ENCODE assay signal across 9 cellular contexts in genomic region chr4:20251796-20252655, GRCh38. TPM values are rescaled to one million over a fixed set of nuclear protein-coding genes. Genes with fewer than 3 reads are reported as not detected.
DNase-seq lines count a peak whose midpoint lies in the region; ATAC-seq and TF ChIP-seq lines count a peak whose summit lies in the region.
"Had no signal": no experiment of that assay in that cellular context is flagged by ENCODE, and none has a peak within 500 bp of the region (broad histone marks: within the 10 kb centered on the region; RNA-seq: fewer than 3 reads in every experiment).

A gene with protein sequence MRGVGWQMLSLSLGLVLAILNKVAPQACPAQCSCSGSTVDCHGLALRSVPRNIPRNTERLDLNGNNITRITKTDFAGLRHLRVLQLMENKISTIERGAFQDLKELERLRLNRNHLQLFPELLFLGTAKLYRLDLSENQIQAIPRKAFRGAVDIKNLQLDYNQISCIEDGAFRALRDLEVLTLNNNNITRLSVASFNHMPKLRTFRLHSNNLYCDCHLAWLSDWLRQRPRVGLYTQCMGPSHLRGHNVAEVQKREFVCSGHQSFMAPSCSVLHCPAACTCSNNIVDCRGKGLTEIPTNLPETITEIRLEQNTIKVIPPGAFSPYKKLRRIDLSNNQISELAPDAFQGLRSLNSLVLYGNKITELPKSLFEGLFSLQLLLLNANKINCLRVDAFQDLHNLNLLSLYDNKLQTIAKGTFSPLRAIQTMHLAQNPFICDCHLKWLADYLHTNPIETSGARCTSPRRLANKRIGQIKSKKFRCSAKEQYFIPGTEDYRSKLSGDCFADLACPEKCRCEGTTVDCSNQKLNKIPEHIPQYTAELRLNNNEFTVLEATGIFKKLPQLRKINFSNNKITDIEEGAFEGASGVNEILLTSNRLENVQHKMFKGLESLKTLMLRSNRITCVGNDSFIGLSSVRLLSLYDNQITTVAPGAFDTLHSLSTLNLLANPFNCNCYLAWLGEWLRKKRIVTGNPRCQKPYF (N-terminal part only) (plus strand): TSS chr4:20251905. CDS start chr4:20253816, 1,911 bp downstream.

- no peaks in the 10 kb centered on the region for H3K79me2 ChIP-seq in SU-DHL-6 (ENCODE audit: insufficient read depth, low read length)

- no peaks in the 10 kb centered on the region for H3F3A ChIP-seq in SU-DHL-6 (ENCODE audit: insufficient read depth)

- H2AFZ ChIP-seq in SU-DHL-6 (ENCODE audit: low read depth, low read length, severe bottlenecking), result peak within 1 kb of the TSS; percentile 48

- H3K9me2 ChIP-seq in SU-DHL-6 (replicated peaks; ENCODE audit: insufficient read depth, low read length), result no peaks in the 10 kb centered on the region

- H3K4me2 ChIP-seq in SU-DHL-6 (ENCODE audit: low read depth, low read length, poor library complexity, severe bottlenecking), result peak within 1 kb of the TSS; percentile 45

- no peaks in the 10 kb centered on the region for H3K36me3 ChIP-seq in HAP-1 (replicated peaks)
- no peaks in the 10 kb centered on the region for H3K36me3 ChIP-seq in SU-DHL-6 (ENCODE audit: low read length)
- no peaks in the 10 kb centered on the region for H3K36me3 ChIP-seq in lower lobe of right lung
- H3K36me3 ChIP-seq in subcutaneous abdominal adipose tissue (ENCODE audit: control insufficient read depth in 5 of 5, insufficient read depth in 5 of 5, low read length in 5 of 5), result no peaks in the 10 kb centered on the region

- H3K9ac ChIP-seq in SU-DHL-6 (ENCODE audit: low read length), result peak within 1 kb of the TSS; percentile 20; the same call in 1 of the 2 replicates
- peak within 1 kb of the TSS in 4 of 5 donors; percentile 39 to 72 (median 56) for H3K9ac ChIP-seq in subcutaneous abdominal adipose tissue (ENCODE audit: low read length in 5 of 5)

- DNase-seq in DMS79 treated with DMSO at 0.1 percent for 48 hours (lab: John Stamatoyannopoulos, UW) (peak; percentile 53), DMS79 (lab: John Stamatoyannopoulos, UW) (no peak), HAP-1 (ENCODE audit: low spot score in 2 of 2) (peak; percentile 80 to 89), LoVo (ENCODE audit: low spot score) (peak; percentile 37), ecto neural progenitor cell (ENCODE audit: low spot score) (peak; percentile 95), lower lobe of right lung (peak; percentile 80)

- H3K27me3 ChIP-seq in HAP-1 (ENCODE audit: low read depth) (peaks cover 15% of the 10 kb centered on the region), SU-DHL-6 (ENCODE audit: low read length) (no peaks in the 10 kb centered on the region), lower lobe of right lung (ENCODE audit: low read depth) (peaks cover 52% of the 10 kb centered on the region), subcutaneous abdominal adipose tissue (ENCODE audit: control insufficient read depth in 5 of 5, insufficient read depth in 4 of 5, low read length in 5 of 5) (peaks cover 0 to 29% (median 21%) of the 10 kb centered on the region in 5 donors)

- H4K20me1 ChIP-seq in SU-DHL-6 (ENCODE audit: low read depth, low read length), result no peaks in the 10 kb centered on the region

- intact Hi-C loops in lower lobe of right lung (cut with DNase I), result no loop called here

- peak; percentile 92 to 93 for ATAC-seq in lower lobe of right lung

- TF ChIP-seq CTCF in SU-DHL-6 (IDR thresholded peaks at IDR 0.05; ENCODE audit: insufficient read depth, low read length, poor library complexity, severe bottlenecking), result no peak
- TF ChIP-seq CTCF in lower lobe of right lung (IDR thresholded peaks at IDR 0.05), result no peak

- peaks cover 10% of the 10 kb centered on the region for H3K4me1 ChIP-seq in HAP-1
- H3K4me1 ChIP-seq in lower lobe of right lung, result peaks cover 10% of the 10 kb centered on the region
- peaks cover 0 to 55% (median 40%) of the 10 kb centered on the region in 5 donors for H3K4me1 ChIP-seq in subcutaneous abdominal adipose tissue (ENCODE audit: control insufficient read depth in 5 of 5, insufficient read depth in 5 of 5, low read length in 5 of 5)

- in situ Hi-C loops in HAP-1 (cut with MboI; ENCODE audit: low sequenced_read_pairs), result no loop called here

- H3K9me3 ChIP-seq in HAP-1 (no peaks in the 10 kb centered on the region), SU-DHL-6 (ENCODE audit: insufficient read depth, low read length) (no peaks in the 10 kb centered on the region), lower lobe of right lung (no peaks in the 10 kb centered on the region), subcutaneous abdominal adipose tissue (ENCODE audit: control insufficient read depth in 5 of 5, low read length in 5 of 5) (no peaks in the 10 kb centered on the region)

- H3K27ac ChIP-seq in SU-DHL-6 (ENCODE audit: low read depth, low read length) (no peak within 1 kb of the TSS), lower lobe of right lung (peak within 1 kb of the TSS; percentile 56), subcutaneous abdominal adipose tissue (ENCODE audit: low read depth, low read length) (peak within 1 kb of the TSS; percentile 23)
- H3K27ac ChIP-seq: epithelial cell of prostate had no signal

- peak within 1 kb of the TSS; percentile 58 for H3K4me3 ChIP-seq in HAP-1
- peak within 1 kb of the TSS; percentile 37 for H3K4me3 ChIP-seq in SU-DHL-6 (ENCODE audit: insufficient read depth, low read length, poor library complexity, severe bottlenecking)
- peak within 1 kb of the TSS; percentile 63 for H3K4me3 ChIP-seq in lower lobe of right lung
- H3K4me3 ChIP-seq in subcutaneous abdominal adipose tissue (ENCODE audit: low read depth in 1 of 5, low read length in 5 of 5), result peak within 1 kb of the TSS; percentile 68 to 92 (median 78)

RNA-seq across cellular contexts. Expression of the gene that starts here (rescaled TPM):
- total RNA-seq in lower lobe of right lung, result 91.8 TPM
